In genomic region chr1:41880951-41881885, GRCh38 we compare ENCODE assay signal across 17 cellular contexts. TPM values are rescaled to one million over a fixed set of nuclear protein-coding genes. Genes with fewer than 3 reads are reported as not detected.
DNase-seq lines count a peak whose midpoint lies in the region; ATAC-seq and TF ChIP-seq lines count a peak whose summit lies in the region.
"Had no signal": no experiment of that assay in that cellular context is flagged by ENCODE, and none has a peak within 500 bp of the region (broad histone marks: within the 10 kb centered on the region; RNA-seq: fewer than 3 reads in every experiment).

No MANE protein-coding gene starts in this region.

- intact Hi-C loops in Right ventricle myocardium superior (cut with DNase I) (no loop called here), cardiac septum (cut with DNase I) (no loop called here), PC-9 (cut with micrococcal nuclease; ENCODE audit: unreplicated experiment) (no loop called here), left ventricle myocardium inferior (cut with micrococcal nuclease) (no loop called here), thyroid gland (cut with DNase I) (no loop called here)

- peaks cover 43% of the 10 kb centered on the region for H3K79me2 ChIP-seq in PC-9 (ENCODE audit: low read depth)

- CTCF ChIA-PET in PC-9 (lab: Charles Lee): no interaction called here

- TF ChIP-seq CTCF in PC-9 (conservative IDR thresholded peaks at IDR 0.05) (no peak), left ventricle myocardium inferior (IDR thresholded peaks at IDR 0.05; ENCODE audit: borderline replicate concordance) (no peak), thyroid gland (IDR thresholded peaks at IDR 0.05) (no peak)

- no peak for DNase-seq in Right ventricle myocardium superior
- DNase-seq in cardiac septum (ENCODE audit: low spot score): no peak
- DNase-seq in PC-9: no peak
- no peak for DNase-seq in left ventricle myocardium inferior
- DNase-seq in thyroid gland: no peak
- no peak for DNase-seq in NK-92 (lab: John Stamatoyannopoulos, UW; ENCODE audit: unreplicated experiment)
- DNase-seq in retina: no peak
- DNase-seq: activated CD4-positive, alpha-beta T cell treated with anti-CD3 and anti-CD28 coated beads for 48 hours; aorta; foreskin keratinocyte; hypothalamus; SHP77 treated with DMSO at 0.1 percent for 48 hours; upper lobe of right lung had no signal

- peak overlapping the region; percentile 75 for H3K27ac ChIP-seq in PC-9
- peak overlapping the region; percentile 87 for H3K27ac ChIP-seq in left ventricle myocardium inferior (replicated peaks)
- H3K27ac ChIP-seq in thyroid gland: peak overlapping the region; percentile 15 to 65 (median 59)
- H3K27ac ChIP-seq: epithelial cell of prostate, foreskin keratinocyte, upper lobe of right lung had no signal

- H3F3A ChIP-seq in PC-9 (ENCODE audit: insufficient read depth, low read depth): peaks cover 19% of the 10 kb centered on the region; the same call in 1 of the 2 replicates

- no TSS peak for BruUV-seq in PC-9 (replicated peaks; lab: Mats Ljungman, UMichigan)

- H3K36me3 ChIP-seq in PC-9 (ENCODE audit: low read depth): no peaks in the 10 kb centered on the region
- H3K36me3 ChIP-seq in left ventricle myocardium inferior: no peaks in the 10 kb centered on the region
- H3K36me3 ChIP-seq in thyroid gland: no peaks in the 10 kb centered on the region
- H3K36me3 ChIP-seq: upper lobe of right lung had no signal

- POLR2A ChIA-PET in PC-9 (lab: Charles Lee; ENCODE audit: unreplicated experiment): no interaction called here

- H3K27me3 ChIP-seq in PC-9 (ENCODE audit: insufficient read depth, low read depth) (no peaks in the 10 kb centered on the region), left ventricle myocardium inferior (ENCODE audit: low read depth) (no peaks in the 10 kb centered on the region), thyroid gland (no peaks in the 10 kb centered on the region)
- H3K27me3 ChIP-seq: upper lobe of right lung had no signal

- peak overlapping the region; percentile 64 for H3K4me2 ChIP-seq in PC-9

- ATAC-seq in Right ventricle myocardium superior (ENCODE audit: poor library complexity) (peak; percentile 69), GM18858 (IDR thresholded peaks at IDR 0.05; ENCODE audit: unreplicated experiment) (no peak)
- ATAC-seq: activated naive CD4-positive, alpha-beta T cell treated with anti-CD3 and anti-CD28 coated beads, Interleukin-2, amount 50 U/mL, for 72 hours; foreskin keratinocyte had no signal

- 84 to 89% methylated on average over 5 of the region's 5 CpGs for WGBS in thyroid gland, 2 donors

- no peaks in the 10 kb centered on the region for H3K9me2 ChIP-seq in PC-9 (ENCODE audit: insufficient read depth)

- H3K4me1 ChIP-seq in PC-9 (replicated peaks; ENCODE audit: insufficient read depth): peaks cover 58% of the 10 kb centered on the region
- H3K4me1 ChIP-seq in left ventricle myocardium inferior: peaks cover 91% of the 10 kb centered on the region
- peaks cover 26 to 49% of the 10 kb centered on the region in 2 donors for H3K4me1 ChIP-seq in thyroid gland
- H3K4me1 ChIP-seq: foreskin keratinocyte had no signal

- no peak for TF ChIP-seq POLR2A in thyroid gland (IDR thresholded peaks at IDR 0.05)

- no peaks in the 10 kb centered on the region for H4K20me1 ChIP-seq in PC-9 (ENCODE audit: insufficient read depth)

- no peak overlapping the region for H2AFZ ChIP-seq in PC-9

- H3K9me3 ChIP-seq in PC-9 (ENCODE audit: insufficient read depth, low read depth): no peaks in the 10 kb centered on the region
- no peaks in the 10 kb centered on the region for H3K9me3 ChIP-seq in left ventricle myocardium inferior (replicated peaks)
- H3K9me3 ChIP-seq in thyroid gland: no peaks in the 10 kb centered on the region
- H3K9me3 ChIP-seq: upper lobe of right lung had no signal

- H3K4me3 ChIP-seq in PC-9: peak overlapping the region; percentile 21; the same call in 1 of the 2 replicates
- no peak overlapping the region for H3K4me3 ChIP-seq in left ventricle myocardium inferior
- no peak overlapping the region for H3K4me3 ChIP-seq in thyroid gland (replicated peaks in 1 of 3)
- H3K4me3 ChIP-seq: lung, upper lobe of right lung had no signal

RNA-seq across cellular contexts. Expression of gene HIVEP3, which starts 37.5 kb away (rescaled TPM):
- total RNA-seq in Right ventricle myocardium superior (6.4 TPM), cardiac septum (3.7 TPM), PC-9 (2021) (8.1 and 11.0 TPM in 2 replicates), left ventricle myocardium inferior (5.7 TPM), thyroid gland (10 to 100 TPM in 3 of 4 donors, 1 to 10 TPM in 1; 9.7 to 13.5 (median 12.5) TPM)
